ENCODE assay signal across 33 cellular contexts in the genomic region with DNA sequence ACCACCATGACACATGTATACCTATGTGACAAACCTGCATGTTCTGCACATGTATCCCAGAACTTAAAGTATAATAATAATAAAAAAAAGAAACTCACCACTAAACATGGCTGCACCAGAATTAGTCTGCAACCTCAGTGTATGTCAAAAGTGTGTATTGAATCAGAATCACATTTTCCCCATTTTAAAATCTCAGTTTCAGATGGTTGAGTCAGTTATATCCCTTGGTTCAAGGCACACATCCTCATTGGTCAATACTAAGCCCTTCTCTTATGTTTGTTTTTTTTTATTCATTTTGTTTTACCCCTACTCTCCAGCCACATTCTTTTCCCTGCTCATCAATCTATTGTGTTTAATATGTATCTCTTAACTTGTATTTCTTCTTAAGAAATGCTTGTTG. TPM values are rescaled to one million over a fixed set of nuclear protein-coding genes. Genes with fewer than 3 reads are reported as not detected.
"Had no signal": no experiment of that assay in that cellular context is flagged by ENCODE, and none has a peak within 500 bp of the region (broad histone marks: within the 10 kb centered on the region; RNA-seq: fewer than 3 reads in every experiment).

No MANE protein-coding gene starts in this region.

- H3K4me3 ChIP-seq: ascending aorta, cardiac muscle cell had no signal

- H3K4me3 Mint-ChIP-seq: activated B cell treated with CpG ODN at 0.5 μM for 24 hours; activated CD4-positive, alpha-beta memory T cell treated with anti-CD3 and anti-CD28 coated beads for 36 hours; activated CD4-positive, alpha-beta T cell treated with anti-CD3 and anti-CD28 coated beads, Interleukin-2, amount 10 ng/mL, durations not matched to agents 7 days and 5 days; activated CD8-positive, alpha-beta T cell treated with anti-CD3 and anti-CD28 coated beads for 36 hours; activated naive CD4-positive, alpha-beta T cell treated with anti-CD3 and anti-CD28 coated beads, Interleukin-2, amount 10 ng/mL, durations not matched to agents 7 days and 5 days; activated naive CD4-positive, alpha-beta T cell treated with anti-CD3 and anti-CD28 coated beads, Interleukin-2, amount 50 U/mL, for 24 hours; activated naive CD8-positive, alpha-beta T cell; activated naive CD8-positive, alpha-beta T cell treated with anti-CD3 and anti-CD28 coated beads, Interleukin-2, amount 10 ng/mL, durations not matched to agents 7 days and 5 days; activated naive CD8-positive, alpha-beta T cell treated with anti-CD3 and anti-CD28 coated beads, Interleukin-2, amount 50 U/mL, for 24 hours; activated T-cell treated with anti-CD3 and anti-CD28 coated beads, Interleukin-2, amount 50 U/mL, for 4 hours; activated T-cell treated with anti-CD3 and anti-CD28 coated beads, Interleukin-2, amount 50 U/mL, for 72 hours; activated T-helper 1 cell treated with anti-CD3 and anti-CD28 coated beads, Interleukin-12 subunit alpha, Interleukin-12 subunit beta, Interleukin-2, Interleukin-4 antibody, amounts not matched to agents 30 ng/mL and 10 ng/mL and 1 ng/mL, durations not matched to agents 14 hours and 24 hours and 36 hours; brain; T-cell; T-helper 1 cell treated with Interleukin-12 subunit alpha and Interleukin-12 subunit beta and Interleukin-4 antibody, amounts not matched to agents 30 μg/mL and 1 μg/mL, for 36 hours; T-helper 2 cell treated with Interferon-gamma antibody and Interleukin-4, amounts not matched to agents 5 μg/mL and 100 μg/mL, for 36 hours had no signal

- ATAC-seq: activated CD8-positive, alpha-beta T cell treated with anti-CD3 and anti-CD28 coated beads for 36 hours; activated naive CD8-positive, alpha-beta T cell treated with anti-CD3 and anti-CD28 coated beads, Interleukin-2, amount 50 U/mL, for 24 hours; activated T-cell treated with anti-CD3 and anti-CD28 coated beads, Interleukin-2, amount 50 U/mL, for 4 hours; activated T-cell treated with anti-CD3 and anti-CD28 coated beads, Interleukin-2, amount 50 U/mL, for 72 hours; T-cell had no signal

- H3K4me1 ChIP-seq: ascending aorta had no signal

- H3K27me3 Mint-ChIP-seq: activated naive CD4-positive, alpha-beta T cell treated with anti-CD3 and anti-CD28 coated beads, Interleukin-2, amount 50 U/mL, for 24 hours; brain had no signal

- H3K36me3 ChIP-seq: ascending aorta, cardiac muscle cell had no signal

- H3K4me1 Mint-ChIP-seq: activated B cell treated with CpG ODN at 0.5 μM for 24 hours; activated CD4-positive, alpha-beta T cell treated with anti-CD3 and anti-CD28 coated beads, Interleukin-2, amount 10 ng/mL, durations not matched to agents 7 days and 5 days; activated naive CD4-positive, alpha-beta T cell treated with anti-CD3 and anti-CD28 coated beads, Interleukin-2, amount 10 ng/mL, durations not matched to agents 7 days and 5 days; activated naive CD4-positive, alpha-beta T cell treated with anti-CD3 and anti-CD28 coated beads, Interleukin-2, amount 50 U/mL, for 24 hours; activated naive CD8-positive, alpha-beta T cell treated with anti-CD3 and anti-CD28 coated beads, Interleukin-2, amount 10 ng/mL, durations not matched to agents 7 days and 5 days; activated naive CD8-positive, alpha-beta T cell treated with anti-CD3 and anti-CD28 coated beads, Interleukin-2, amount 50 U/mL, for 24 hours; T-cell had no signal

- H3K27ac ChIP-seq: ascending aorta, cardiac muscle cell, VCaP had no signal

- DNase-seq: activated B cell treated with CpG ODN at 0.5 μM for 24 hours; activated CD4-positive, alpha-beta memory T cell treated with anti-CD3 and anti-CD28 coated beads for 36 hours; activated CD4-positive, alpha-beta T cell treated with anti-CD3 and anti-CD28 coated beads for 48 hours; activated CD4-positive, alpha-beta T cell treated with anti-CD3 and anti-CD28 coated beads, Interleukin-2, amount 10 ng/mL, durations not matched to agents 7 days and 5 days; activated CD4-positive, CD25-positive, alpha-beta regulatory T cell treated with anti-CD3 and anti-CD28 coated beads, Interleukin-2, amount 50 U/mL, for 72 hours; activated CD8-positive, alpha-beta memory T cell treated with anti-CD3 and anti-CD28 coated beads, Interleukin-2, amount 50 U/mL, for 4 hours; activated CD8-positive, alpha-beta T cell treated with anti-CD3 and anti-CD28 coated beads for 36 hours; activated effector memory CD4-positive, alpha-beta T cell treated with Interleukin-2 at 50 U/mL for 16 hours; activated gamma-delta T cell; activated naive CD4-positive, alpha-beta T cell treated with anti-CD3 and anti-CD28 coated beads, Interleukin-2, amount 10 ng/mL, durations not matched to agents 7 days and 5 days; activated naive CD4-positive, alpha-beta T cell treated with Interleukin-2 at 50 U/mL for 16 hours; activated naive CD8-positive, alpha-beta T cell treated with anti-CD3 and anti-CD28 coated beads, Interleukin-2, amount 10 ng/mL, durations not matched to agents 7 days and 5 days; activated naive CD8-positive, alpha-beta T cell treated with anti-CD3 and anti-CD28 coated beads, Interleukin-2, amount 50 U/mL, for 24 hours; activated T-cell treated with anti-CD3 and anti-CD28 coated beads for 4 hours; activated T-cell treated with anti-CD3 and anti-CD28 coated beads, Interleukin-2, amount 50 U/mL, for 1 hour; activated T-cell treated with anti-CD3 and anti-CD28 coated beads, Interleukin-2, amount 50 U/mL, for 4 hours; activated T-cell treated with anti-CD3 and anti-CD28 coated beads, Interleukin-2, amount 50 U/mL, for 72 hours; amygdala; anterior cingulate cortex; caudate nucleus; T-cell; T-helper 2 cell; T-helper 9 cell had no signal

- H3K9me3 Mint-ChIP-seq: activated B cell treated with CpG ODN at 0.5 μM for 24 hours; activated CD4-positive, alpha-beta memory T cell treated with anti-CD3 and anti-CD28 coated beads for 36 hours; activated CD4-positive, alpha-beta T cell treated with anti-CD3 and anti-CD28 coated beads, Interleukin-2, amount 10 ng/mL, durations not matched to agents 7 days and 5 days; activated CD8-positive, alpha-beta T cell treated with anti-CD3 and anti-CD28 coated beads for 36 hours; activated naive CD4-positive, alpha-beta T cell treated with anti-CD3 and anti-CD28 coated beads, Interleukin-2, amount 10 ng/mL, durations not matched to agents 7 days and 5 days; activated naive CD4-positive, alpha-beta T cell treated with anti-CD3 and anti-CD28 coated beads, Interleukin-2, amount 50 U/mL, for 24 hours; activated naive CD8-positive, alpha-beta T cell treated with anti-CD3 and anti-CD28 coated beads, Interleukin-2, amount 10 ng/mL, durations not matched to agents 7 days and 5 days; activated naive CD8-positive, alpha-beta T cell treated with anti-CD3 and anti-CD28 coated beads, Interleukin-2, amount 50 U/mL, for 24 hours; activated T-cell treated with anti-CD3 and anti-CD28 coated beads, Interleukin-2, amount 50 U/mL, for 4 hours; activated T-cell treated with anti-CD3 and anti-CD28 coated beads, Interleukin-2, amount 50 U/mL, for 72 hours; activated T-helper 1 cell treated with anti-CD3 and anti-CD28 coated beads, Interleukin-12 subunit alpha, Interleukin-12 subunit beta, Interleukin-2, Interleukin-4 antibody, amounts not matched to agents 30 ng/mL and 10 ng/mL and 1 ng/mL, durations not matched to agents 14 hours and 24 hours and 36 hours; activated T-helper 2 cell treated with anti-CD3 and anti-CD28 coated beads, Interferon-gamma antibody, Interleukin-2, Interleukin-4, amounts not matched to agents 10 μg/mL and 5 μg/mL and 100 μg/mL, durations not matched to agents 14 hours and 24 hours and 36 hours; T-cell; T-helper 1 cell treated with Interleukin-12 subunit alpha and Interleukin-12 subunit beta and Interleukin-4 antibody, amounts not matched to agents 30 μg/mL and 1 μg/mL, for 36 hours; T-helper 2 cell treated with Interferon-gamma antibody and Interleukin-4, amounts not matched to agents 5 μg/mL and 100 μg/mL, for 36 hours had no signal

- H3K27me3 ChIP-seq: ascending aorta, cardiac muscle cell had no signal

- H3K36me3 Mint-ChIP-seq: activated CD4-positive, alpha-beta memory T cell treated with anti-CD3 and anti-CD28 coated beads for 36 hours; activated naive CD4-positive, alpha-beta T cell treated with anti-CD3 and anti-CD28 coated beads, Interleukin-2, amount 10 ng/mL, durations not matched to agents 7 days and 5 days; activated naive CD4-positive, alpha-beta T cell treated with anti-CD3 and anti-CD28 coated beads, Interleukin-2, amount 50 U/mL, for 24 hours; activated naive CD8-positive, alpha-beta T cell; T-cell had no signal

- H3K9me3 ChIP-seq: ascending aorta had no signal

- H3K27ac Mint-ChIP-seq: activated B cell treated with CpG ODN at 0.5 μM for 24 hours; activated CD4-positive, alpha-beta memory T cell treated with anti-CD3 and anti-CD28 coated beads for 36 hours; activated CD4-positive, alpha-beta T cell treated with anti-CD3 and anti-CD28 coated beads, Interleukin-2, amount 10 ng/mL, durations not matched to agents 7 days and 5 days; activated CD8-positive, alpha-beta T cell treated with anti-CD3 and anti-CD28 coated beads for 36 hours; activated naive CD4-positive, alpha-beta T cell treated with anti-CD3 and anti-CD28 coated beads, Interleukin-2, amount 10 ng/mL, durations not matched to agents 7 days and 5 days; activated naive CD4-positive, alpha-beta T cell treated with anti-CD3 and anti-CD28 coated beads, Interleukin-2, amount 50 U/mL, for 24 hours; activated naive CD8-positive, alpha-beta T cell; activated naive CD8-positive, alpha-beta T cell treated with anti-CD3 and anti-CD28 coated beads, Interleukin-2, amount 10 ng/mL, durations not matched to agents 7 days and 5 days; activated naive CD8-positive, alpha-beta T cell treated with anti-CD3 and anti-CD28 coated beads, Interleukin-2, amount 50 U/mL, for 24 hours; activated T-cell treated with anti-CD3 and anti-CD28 coated beads, Interleukin-2, amount 50 U/mL, for 72 hours; activated T-helper 1 cell treated with anti-CD3 and anti-CD28 coated beads, Interleukin-12 subunit alpha, Interleukin-12 subunit beta, Interleukin-2, Interleukin-4 antibody, amounts not matched to agents 30 ng/mL and 10 ng/mL and 1 ng/mL, durations not matched to agents 14 hours and 24 hours and 36 hours; activated T-helper 2 cell treated with anti-CD3 and anti-CD28 coated beads, Interferon-gamma antibody, Interleukin-2, Interleukin-4, amounts not matched to agents 10 μg/mL and 5 μg/mL and 100 μg/mL, durations not matched to agents 14 hours and 24 hours and 36 hours; brain; T-cell; T-helper 1 cell treated with Interleukin-12 subunit alpha and Interleukin-12 subunit beta and Interleukin-4 antibody, amounts not matched to agents 30 μg/mL and 1 μg/mL, for 36 hours; T-helper 2 cell treated with Interferon-gamma antibody and Interleukin-4, amounts not matched to agents 5 μg/mL and 100 μg/mL, for 36 hours had no signal

RNA-seq across cellular contexts. Expression of a gene that starts 57.8 kb away (rescaled TPM):
- total RNA-seq: activated CD4-positive, alpha-beta memory T cell treated with anti-CD3 and anti-CD28 coated beads for 36 hours; activated T-helper 2 cell treated with anti-CD3 and anti-CD28 coated beads, Interferon-gamma antibody, Interleukin-2, Interleukin-4, amounts not matched to agents 10 μg/mL and 5 μg/mL and 100 μg/mL, durations not matched to agents 14 hours and 24 hours and 36 hours had no signal
